ENCODE assay signal across 1 cellular context in the genomic region with DNA sequence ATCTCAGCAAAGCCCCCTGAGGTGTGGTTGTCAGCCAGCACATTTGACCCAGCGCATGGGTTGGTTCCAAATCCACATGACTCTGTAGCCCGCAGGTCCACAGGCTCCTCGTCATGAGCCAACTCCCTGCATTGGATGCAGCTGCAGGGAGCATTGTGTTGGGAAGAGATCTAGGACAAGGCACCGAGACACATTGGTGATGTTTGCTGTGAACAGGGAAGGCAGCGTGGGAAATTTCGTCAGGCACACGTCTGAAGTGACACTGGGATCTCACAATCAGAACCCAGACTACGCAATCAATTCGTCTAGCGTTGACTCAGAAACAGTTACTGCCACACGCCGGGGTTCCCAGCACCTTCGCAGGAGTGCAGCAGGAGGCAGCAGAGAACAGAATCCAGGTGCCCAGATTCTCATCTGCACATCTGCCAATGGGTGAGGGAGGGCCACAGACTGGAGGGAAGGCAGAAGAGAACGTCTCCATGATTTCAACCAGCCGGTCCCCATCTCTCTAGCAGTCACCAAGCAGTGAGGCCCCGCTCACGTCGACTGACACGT.
TF ChIP-seq lines count a peak whose summit lies in the region.

No MANE protein-coding gene starts in this region.

TF ChIP-seq in GM23338, 12 proteins besides CTCF, POLR2A, EP300 and RAD21 (continued from another document):
- TF ChIP-seq, protein P1, sequence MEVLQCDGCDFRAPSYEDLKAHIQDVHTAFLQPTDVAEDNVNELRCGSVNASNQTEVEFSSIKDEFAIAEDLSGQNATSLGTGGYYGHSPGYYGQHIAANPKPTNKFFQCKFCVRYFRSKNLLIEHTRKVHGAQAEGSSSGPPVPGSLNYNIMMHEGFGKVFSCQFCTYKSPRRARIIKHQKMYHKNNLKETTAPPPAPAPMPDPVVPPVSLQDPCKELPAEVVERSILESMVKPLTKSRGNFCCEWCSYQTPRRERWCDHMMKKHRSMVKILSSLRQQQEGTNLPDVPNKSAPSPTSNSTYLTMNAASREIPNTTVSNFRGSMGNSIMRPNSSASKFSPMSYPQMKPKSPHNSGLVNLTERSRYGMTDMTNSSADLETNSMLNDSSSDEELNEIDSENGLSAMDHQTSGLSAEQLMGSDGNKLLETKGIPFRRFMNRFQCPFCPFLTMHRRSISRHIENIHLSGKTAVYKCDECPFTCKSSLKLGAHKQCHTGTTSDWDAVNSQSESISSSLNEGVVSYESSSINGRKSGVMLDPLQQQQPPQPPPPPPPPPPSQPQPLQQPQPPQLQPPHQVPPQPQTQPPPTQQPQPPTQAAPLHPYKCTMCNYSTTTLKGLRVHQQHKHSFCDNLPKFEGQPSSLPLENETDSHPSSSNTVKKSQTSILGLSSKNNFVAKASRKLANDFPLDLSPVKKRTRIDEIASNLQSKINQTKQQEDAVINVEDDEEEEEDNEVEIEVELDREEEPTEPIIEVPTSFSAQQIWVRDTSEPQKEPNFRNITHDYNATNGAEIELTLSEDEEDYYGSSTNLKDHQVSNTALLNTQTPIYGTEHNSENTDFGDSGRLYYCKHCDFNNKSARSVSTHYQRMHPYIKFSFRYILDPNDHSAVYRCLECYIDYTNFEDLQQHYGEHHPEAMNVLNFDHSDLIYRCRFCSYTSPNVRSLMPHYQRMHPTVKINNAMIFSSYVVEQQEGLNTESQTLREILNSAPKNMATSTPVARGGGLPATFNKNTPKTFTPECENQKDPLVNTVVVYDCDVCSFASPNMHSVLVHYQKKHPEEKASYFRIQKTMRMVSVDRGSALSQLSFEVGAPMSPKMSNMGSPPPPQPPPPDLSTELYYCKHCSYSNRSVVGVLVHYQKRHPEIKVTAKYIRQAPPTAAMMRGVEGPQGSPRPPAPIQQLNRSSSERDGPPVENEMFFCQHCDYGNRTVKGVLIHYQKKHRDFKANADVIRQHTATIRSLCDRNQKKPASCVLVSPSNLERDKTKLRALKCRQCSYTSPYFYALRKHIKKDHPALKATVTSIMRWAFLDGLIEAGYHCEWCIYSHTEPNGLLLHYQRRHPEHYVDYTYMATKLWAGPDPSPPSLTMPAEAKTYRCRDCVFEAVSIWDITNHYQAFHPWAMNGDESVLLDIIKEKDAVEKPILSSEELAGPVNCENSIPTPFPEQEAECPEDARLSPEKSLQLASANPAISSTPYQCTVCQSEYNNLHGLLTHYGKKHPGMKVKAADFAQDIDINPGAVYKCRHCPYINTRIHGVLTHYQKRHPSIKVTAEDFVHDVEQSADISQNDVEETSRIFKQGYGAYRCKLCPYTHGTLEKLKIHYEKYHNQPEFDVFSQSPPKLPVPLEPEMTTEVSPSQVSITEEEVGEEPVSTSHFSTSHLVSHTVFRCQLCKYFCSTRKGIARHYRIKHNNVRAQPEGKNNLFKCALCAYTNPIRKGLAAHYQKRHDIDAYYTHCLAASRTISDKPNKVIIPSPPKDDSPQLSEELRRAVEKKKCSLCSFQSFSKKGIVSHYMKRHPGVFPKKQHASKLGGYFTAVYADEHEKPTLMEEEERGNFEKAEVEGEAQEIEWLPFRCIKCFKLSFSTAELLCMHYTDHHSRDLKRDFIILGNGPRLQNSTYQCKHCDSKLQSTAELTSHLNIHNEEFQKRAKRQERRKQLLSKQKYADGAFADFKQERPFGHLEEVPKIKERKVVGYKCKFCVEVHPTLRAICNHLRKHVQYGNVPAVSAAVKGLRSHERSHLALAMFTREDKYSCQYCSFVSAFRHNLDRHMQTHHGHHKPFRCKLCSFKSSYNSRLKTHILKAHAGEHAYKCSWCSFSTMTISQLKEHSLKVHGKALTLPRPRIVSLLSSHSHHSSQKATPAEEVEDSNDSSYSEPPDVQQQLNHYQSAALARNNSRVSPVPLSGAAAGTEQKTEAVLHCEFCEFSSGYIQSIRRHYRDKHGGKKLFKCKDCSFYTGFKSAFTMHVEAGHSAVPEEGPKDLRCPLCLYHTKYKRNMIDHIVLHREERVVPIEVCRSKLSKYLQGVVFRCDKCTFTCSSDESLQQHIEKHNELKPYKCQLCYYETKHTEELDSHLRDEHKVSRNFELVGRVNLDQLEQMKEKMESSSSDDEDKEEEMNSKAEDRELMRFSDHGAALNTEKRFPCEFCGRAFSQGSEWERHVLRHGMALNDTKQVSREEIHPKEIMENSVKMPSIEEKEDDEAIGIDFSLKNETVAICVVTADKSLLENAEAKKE (CRISPR knock-in tag; IDR thresholded peaks at IDR 0.05) = no peak
- TF ChIP-seq CREB1 (CRISPR knock-in tag; IDR thresholded peaks at IDR 0.05; ENCODE audit: low read depth) = no peak
- no peak for TF ChIP-seq STAT1 (IDR thresholded peaks at IDR 0.05; ENCODE audit: unreplicated experiment)
- no peak for TF ChIP-seq EZH2 (IDR thresholded peaks at IDR 0.05; ENCODE audit: low read depth, unreplicated experiment)
- TF ChIP-seq POLR2AphosphoS5 (IDR thresholded peaks at IDR 0.05; ENCODE audit: low read depth) = no peak
- TF ChIP-seq, protein P2, sequence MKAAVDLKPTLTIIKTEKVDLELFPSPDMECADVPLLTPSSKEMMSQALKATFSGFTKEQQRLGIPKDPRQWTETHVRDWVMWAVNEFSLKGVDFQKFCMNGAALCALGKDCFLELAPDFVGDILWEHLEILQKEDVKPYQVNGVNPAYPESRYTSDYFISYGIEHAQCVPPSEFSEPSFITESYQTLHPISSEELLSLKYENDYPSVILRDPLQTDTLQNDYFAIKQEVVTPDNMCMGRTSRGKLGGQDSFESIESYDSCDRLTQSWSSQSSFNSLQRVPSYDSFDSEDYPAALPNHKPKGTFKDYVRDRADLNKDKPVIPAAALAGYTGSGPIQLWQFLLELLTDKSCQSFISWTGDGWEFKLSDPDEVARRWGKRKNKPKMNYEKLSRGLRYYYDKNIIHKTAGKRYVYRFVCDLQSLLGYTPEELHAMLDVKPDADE (IDR thresholded peaks at IDR 0.05) = no peak
